In genomic region chr17:79355186-79355585, GRCh38 we compare ENCODE assay signal across 27 cellular contexts.
"Had no signal": no experiment of that assay in that cellular context is flagged by ENCODE, and none has a peak within 500 bp of the region (broad histone marks: within the 10 kb centered on the region; RNA-seq: fewer than 3 reads in every experiment).

No MANE protein-coding gene starts in this region.

- H3K4me1 Mint-ChIP-seq: activated CD4-positive, alpha-beta T cell treated with anti-CD3 and anti-CD28 coated beads, Interleukin-2, amount 10 ng/mL, durations not matched to agents 7 days and 5 days; activated T-helper 17 cell treated with anti-CD3 and anti-CD28 coated beads, Interleukin-2, amount 50 U/mL, for 72 hours; central memory CD8-positive, alpha-beta T cell had no signal

- FAIRE-seq: astrocyte had no signal

- H3K36me3 Mint-ChIP-seq: activated CD4-positive, alpha-beta memory T cell treated with anti-CD3 and anti-CD28 coated beads for 36 hours; activated naive CD8-positive, alpha-beta T cell; brain had no signal

- H3K27me3 Mint-ChIP-seq: activated CD4-positive, alpha-beta T cell treated with anti-CD3 and anti-CD28 coated beads, Interleukin-2, amount 10 ng/mL, durations not matched to agents 7 days and 5 days had no signal

- H3K4me3 ChIP-seq: MG63, SJSA1 had no signal

- H3K27ac ChIP-seq: SJSA1, VCaP had no signal

- H3K4me1 ChIP-seq: SJSA1 had no signal

- H3K27ac Mint-ChIP-seq: activated CD4-positive, alpha-beta memory T cell treated with anti-CD3 and anti-CD28 coated beads for 36 hours; activated CD4-positive, alpha-beta T cell treated with anti-CD3 and anti-CD28 coated beads, Interleukin-2, amount 10 ng/mL, durations not matched to agents 7 days and 5 days; activated naive CD4-positive, alpha-beta T cell treated with anti-CD3 and anti-CD28 coated beads for 36 hours; activated naive CD8-positive, alpha-beta T cell; activated T-helper 17 cell treated with anti-CD3 and anti-CD28 coated beads, Interleukin-2, amount 50 U/mL, for 72 hours; brain had no signal

- ATAC-seq: activated T-helper 17 cell treated with anti-CD3 and anti-CD28 coated beads, Interleukin-2, amount 50 U/mL, for 72 hours had no signal

- H3K9me3 ChIP-seq: MG63 had no signal

- H3K4me3 Mint-ChIP-seq: activated CD4-positive, alpha-beta memory T cell treated with anti-CD3 and anti-CD28 coated beads for 36 hours; activated CD4-positive, alpha-beta T cell treated with anti-CD3 and anti-CD28 coated beads, Interleukin-2, amount 10 ng/mL, durations not matched to agents 7 days and 5 days; activated naive CD4-positive, alpha-beta T cell treated with anti-CD3 and anti-CD28 coated beads for 36 hours; activated naive CD8-positive, alpha-beta T cell; activated T-helper 17 cell treated with anti-CD3 and anti-CD28 coated beads, Interleukin-2, amount 50 U/mL, for 72 hours; brain; central memory CD8-positive, alpha-beta T cell had no signal

- DNase-seq: activated CD4-positive, alpha-beta memory T cell treated with anti-CD3 and anti-CD28 coated beads for 36 hours; activated CD4-positive, alpha-beta T cell treated with anti-CD3 and anti-CD28 coated beads, Interleukin-2, amount 10 ng/mL, durations not matched to agents 7 days and 5 days; activated CD4-positive, CD25-positive, alpha-beta regulatory T cell; activated CD8-positive, alpha-beta memory T cell treated with anti-CD3 and anti-CD28 coated beads for 24 hours; activated gamma-delta T cell; activated naive CD4-positive, alpha-beta T cell treated with anti-CD3 and anti-CD28 coated beads for 36 hours; activated T-cell treated with anti-CD3 and anti-CD28 coated beads for 4 hours; activated T-cell treated with anti-CD3 and anti-CD28 coated beads, Interleukin-2, amount 50 U/mL, for 48 hours; amygdala; MG63; MV-4-11; NCI-H1092 treated with DMSO at 0.1 percent for 48 hours; NCI-H1417 treated with DMSO at 0.1 percent for 48 hours; NCI-H1694 treated with DMSO at 0.1 percent for 48 hours; NCI-H2029 treated with DMSO at 0.1 percent for 48 hours; NCI-H446; NCI-H526; NCI-H82; SHP77; T-helper 1 cell had no signal

- H3K9me3 Mint-ChIP-seq: activated T-helper 17 cell treated with anti-CD3 and anti-CD28 coated beads, Interleukin-2, amount 50 U/mL, for 72 hours had no signal

- H3K36me3 ChIP-seq: MG63, SJSA1 had no signal
